Comparison of ENCODE assay signal across 22 cellular contexts in genomic region chr15:64792282-64792681, GRCh38. TPM values are rescaled to one million over a fixed set of nuclear protein-coding genes. Genes with fewer than 3 reads are reported as not detected.
"Had no signal": no experiment of that assay in that cellular context is flagged by ENCODE, and none has a peak within 500 bp of the region (broad histone marks: within the 10 kb centered on the region; RNA-seq: fewer than 3 reads in every experiment).

No MANE protein-coding gene starts in this region.

- H3K36me3 Mint-ChIP-seq: activated naive CD8-positive, alpha-beta T cell; mesothelial cell of epicardium; WTC11 had no signal

- H3K4me3 Mint-ChIP-seq: activated CD4-positive, alpha-beta T cell treated with anti-CD3 and anti-CD28 coated beads for 36 hours; activated naive CD8-positive, alpha-beta T cell; mesothelial cell of epicardium; nephron; T-helper 2 cell treated with Interferon-gamma antibody and Interleukin-4, amounts not matched to agents 5 μg/mL and 100 μg/mL, for 36 hours; WTC11 had no signal

- H3K4me1 Mint-ChIP-seq: activated CD4-positive, alpha-beta T cell treated with anti-CD3 and anti-CD28 coated beads for 36 hours; mesothelial cell of epicardium; nephron had no signal

- DNase-seq: activated CD4-positive, alpha-beta T cell treated with anti-CD3 and anti-CD28 coated beads for 36 hours; activated CD4-positive, alpha-beta T cell treated with anti-CD3 and anti-CD28 coated beads, Interleukin-2, amount 50 U/mL, for 48 hours; brain microvascular endothelial cell; cerebellar nuclear complex; cortex of kidney; erythroblast; gastrocnemius medialis; heart left ventricle; kidney; occipital lobe; stimulated activated CD4-positive, alpha-beta T cell treated with anti-CD3 and anti-CD28 coated beads, Interleukin-12 subunit alpha, Interleukin-12 subunit beta, amount 100 ng/mL, for 4 hours; stimulated activated CD4-positive, alpha-beta T cell treated with anti-CD3 and anti-CD28 coated beads, Interleukin-1b, Interleukin-23, amount 100 ng/mL, for 48 hours; stimulated activated naive CD8-positive, alpha-beta T cell treated with anti-CD3 and anti-CD28 coated beads, Interleukin-15, Interleukin-2, amounts not matched to agents 100 U/mL and 50 U/mL, for 24 hours had no signal

- H3K9me3 ChIP-seq: gastrocnemius medialis, heart left ventricle, tibial nerve, vagina had no signal

- H3K27ac Mint-ChIP-seq: activated CD4-positive, alpha-beta T cell treated with anti-CD3 and anti-CD28 coated beads for 36 hours; activated naive CD8-positive, alpha-beta T cell; mesothelial cell of epicardium; nephron; T-helper 2 cell treated with Interferon-gamma antibody and Interleukin-4, amounts not matched to agents 5 μg/mL and 100 μg/mL, for 36 hours had no signal

- H3K27ac ChIP-seq: brain microvascular endothelial cell, gastrocnemius medialis, heart left ventricle, tibial nerve, vagina had no signal

- H3K9me3 Mint-ChIP-seq: mesothelial cell of epicardium; nephron; T-helper 2 cell treated with Interferon-gamma antibody and Interleukin-4, amounts not matched to agents 5 μg/mL and 100 μg/mL, for 36 hours; WTC11 had no signal

- H3K4me1 ChIP-seq: gastrocnemius medialis, heart left ventricle, tibial nerve, vagina had no signal

- ATAC-seq: activated CD4-positive, alpha-beta T cell treated with anti-CD3 and anti-CD28 coated beads for 36 hours; gastrocnemius medialis; heart left ventricle; left lobe of liver; stimulated activated naive CD8-positive, alpha-beta T cell treated with anti-CD3 and anti-CD28 coated beads, Interleukin-15, Interleukin-2, amounts not matched to agents 100 U/mL and 50 U/mL, for 24 hours; WTC11 had no signal

- H3K4me3 ChIP-seq: gastrocnemius medialis, heart left ventricle, lung, tibial nerve, vagina had no signal

- H3K36me3 ChIP-seq: brain microvascular endothelial cell, gastrocnemius medialis, heart left ventricle, tibial nerve, vagina had no signal

- H3K27me3 ChIP-seq: brain microvascular endothelial cell, gastrocnemius medialis, heart left ventricle, tibial nerve, vagina had no signal

- H3K27me3 Mint-ChIP-seq: activated CD4-positive, alpha-beta T cell treated with anti-CD3 and anti-CD28 coated beads for 36 hours; activated naive CD8-positive, alpha-beta T cell had no signal

RNA-seq across cellular contexts. Expression of gene RBPMS2, which starts 16.9 kb away (rescaled TPM):
- total RNA-seq: activated CD4-positive, alpha-beta T cell treated with anti-CD3 and anti-CD28 coated beads for 36 hours; occipital lobe had no signal
